8 cellular contexts compared by ENCODE assay signal in the genomic region with DNA sequence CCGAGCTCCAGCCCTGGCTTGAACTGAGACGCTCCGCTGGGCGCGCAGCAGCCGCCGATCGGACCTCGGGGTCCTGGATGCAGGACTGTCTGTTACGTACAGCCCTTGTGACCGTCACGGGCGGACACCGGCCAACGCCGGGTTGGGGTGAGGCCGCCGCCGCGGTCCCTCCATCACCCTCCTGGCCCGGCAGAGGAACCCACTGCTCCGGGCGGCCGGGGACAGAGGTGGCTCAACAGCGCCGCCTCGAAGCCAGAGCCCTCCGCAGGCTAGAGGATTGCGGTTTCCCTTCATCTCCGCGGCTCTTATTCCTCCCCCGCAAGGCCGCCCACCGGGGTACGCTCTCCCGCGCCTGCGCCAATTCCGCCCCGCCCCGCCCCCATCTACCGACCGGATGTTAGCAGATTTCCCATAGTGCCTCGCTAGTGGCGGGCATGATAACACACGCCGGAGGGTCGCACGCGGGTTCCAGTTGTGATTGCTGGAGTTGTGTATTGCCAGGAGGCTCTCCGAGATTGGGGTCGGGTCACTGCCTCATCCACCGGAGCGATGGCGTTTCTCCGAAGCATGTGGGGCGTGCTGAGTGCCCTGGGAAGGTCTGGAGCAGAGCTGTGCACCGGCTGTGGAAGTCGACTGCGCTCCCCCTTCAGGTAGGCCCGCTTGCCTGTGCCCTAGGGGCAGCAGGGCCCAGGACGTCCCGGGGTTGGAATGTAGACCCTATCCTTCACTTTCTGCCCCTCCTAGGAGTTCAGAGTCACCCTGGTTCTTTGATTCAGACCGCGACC. TPM values are rescaled to one million over a fixed set of nuclear protein-coding genes. Genes with fewer than 3 reads are reported as not detected.
A peak's percentile ranks its signal among the peaks of the same experiment; 100 is the strongest.
DNase-seq lines count a peak whose midpoint lies in the region; ATAC-seq and TF ChIP-seq lines count a peak whose summit lies in the region.

Gene TFAM, plus strand, starts transcription at position 412 of the 785 bp plus-strand sequence. Its CDS starts 138 bp downstream, at position 550.

- peak; percentile 81 for ATAC-seq in GM19025 (IDR thresholded peaks at IDR 0.05; ENCODE audit: low read depth, unreplicated experiment)
- peak; percentile 76 for ATAC-seq in HG03342 (IDR thresholded peaks at IDR 0.05; ENCODE audit: unreplicated experiment)

- H3K4me3 ChIP-seq in kidney epithelial cell (ENCODE audit: low read depth, low read length) = peak within 1 kb of the TSS; percentile 98

- no peaks in the 10 kb centered on the region for H3K27me3 ChIP-seq in kidney epithelial cell (ENCODE audit: control insufficient read depth, insufficient read depth, low read length)

- DNase-seq in AML-193 (lab: John Stamatoyannopoulos, UW) (peak; percentile 82 to 83), NCI-H345 treated with DMSO at 0.1 percent for 48 hours (lab: John Stamatoyannopoulos, UW; ENCODE audit: unreplicated experiment) (peak; percentile 58), cerebellum (ENCODE audit: low spot score) (peak; percentile 90), kidney epithelial cell (ENCODE audit: low read depth) (peak; percentile 48)
- DNase-seq in activated CD4-positive, CD25-positive, alpha-beta regulatory T cell treated with anti-CD3 and anti-CD28 coated beads, Interleukin-2, amount 50 U/mL, for 72 hours = peak; percentile 97
- peak; percentile 91 to 96 for DNase-seq in stimulated activated CD4-positive, alpha-beta T cell treated with anti-CD3 and anti-CD28 coated beads, Interleukin-15, amount 100 ng/mL, for 48 hours (ENCODE audit: low read depth in 2 of 2)

- peak; percentile 71 for TF ChIP-seq CTCF in kidney epithelial cell (IDR thresholded peaks at IDR 0.05; ENCODE audit: insufficient read depth, low read length, poor library complexity, severe bottlenecking)

- no peaks in the 10 kb centered on the region for H3K36me3 ChIP-seq in kidney epithelial cell (ENCODE audit: control insufficient read depth, insufficient read depth, low read length)

RNA-seq across cellular contexts. Expression of gene TFAM, which starts in this region (rescaled TPM):
- total RNA-seq in cerebellum (31.9 TPM), kidney epithelial cell (32.4 and 36.4 TPM in 2 replicates)

Comparison
In these comparisons a context has a peak if more than half of its experiments do, and no peak if none do; other contexts are left out.
1. Peak in every context shown above with its lines: DNase-seq, ATAC-seq and H3K4me3 ChIP-seq.